Comparison of ENCODE assay signal across 1 cellular context in the genomic region with DNA sequence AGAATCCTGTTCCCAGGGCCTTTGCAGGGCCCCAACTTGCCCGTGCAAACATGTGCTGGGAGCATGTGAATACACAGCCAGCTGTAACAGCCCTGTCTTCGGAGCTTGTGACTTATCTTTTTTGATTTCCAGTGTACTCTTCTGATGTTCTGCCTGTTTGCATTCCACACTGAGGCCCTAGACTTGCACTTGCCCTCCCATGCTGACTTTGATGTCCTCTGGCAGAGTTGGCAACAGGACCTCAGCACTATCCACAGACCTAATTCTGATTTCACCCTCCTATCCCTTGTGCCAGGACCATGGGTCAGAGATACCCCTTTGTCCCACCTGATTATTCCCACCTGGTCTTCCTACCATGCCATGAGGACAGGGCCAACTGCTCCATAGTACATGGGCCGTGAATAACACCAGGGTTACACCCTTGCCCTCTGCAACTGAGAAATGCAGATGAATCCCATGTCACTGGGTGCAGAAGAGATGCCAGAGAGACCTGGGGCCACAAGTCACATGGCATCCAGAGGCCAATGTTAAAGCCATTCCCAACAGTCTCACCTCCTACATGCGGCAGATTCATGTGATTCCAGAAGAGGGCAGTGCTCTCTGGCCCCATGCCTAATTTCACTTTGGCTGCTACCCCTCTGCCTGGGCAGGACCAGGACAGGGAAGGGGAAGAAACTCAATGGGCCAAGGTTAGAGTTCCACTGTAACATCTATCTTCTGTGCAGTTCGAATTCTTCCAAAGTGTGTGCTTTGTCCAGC.
TF ChIP-seq lines count a peak whose summit lies in the region.

No MANE protein-coding gene starts in this region.

TF ChIP-seq in GM23338, 12 proteins besides CTCF, POLR2A, EP300 and RAD21 (continued from another document):
- TF ChIP-seq, protein P1, sequence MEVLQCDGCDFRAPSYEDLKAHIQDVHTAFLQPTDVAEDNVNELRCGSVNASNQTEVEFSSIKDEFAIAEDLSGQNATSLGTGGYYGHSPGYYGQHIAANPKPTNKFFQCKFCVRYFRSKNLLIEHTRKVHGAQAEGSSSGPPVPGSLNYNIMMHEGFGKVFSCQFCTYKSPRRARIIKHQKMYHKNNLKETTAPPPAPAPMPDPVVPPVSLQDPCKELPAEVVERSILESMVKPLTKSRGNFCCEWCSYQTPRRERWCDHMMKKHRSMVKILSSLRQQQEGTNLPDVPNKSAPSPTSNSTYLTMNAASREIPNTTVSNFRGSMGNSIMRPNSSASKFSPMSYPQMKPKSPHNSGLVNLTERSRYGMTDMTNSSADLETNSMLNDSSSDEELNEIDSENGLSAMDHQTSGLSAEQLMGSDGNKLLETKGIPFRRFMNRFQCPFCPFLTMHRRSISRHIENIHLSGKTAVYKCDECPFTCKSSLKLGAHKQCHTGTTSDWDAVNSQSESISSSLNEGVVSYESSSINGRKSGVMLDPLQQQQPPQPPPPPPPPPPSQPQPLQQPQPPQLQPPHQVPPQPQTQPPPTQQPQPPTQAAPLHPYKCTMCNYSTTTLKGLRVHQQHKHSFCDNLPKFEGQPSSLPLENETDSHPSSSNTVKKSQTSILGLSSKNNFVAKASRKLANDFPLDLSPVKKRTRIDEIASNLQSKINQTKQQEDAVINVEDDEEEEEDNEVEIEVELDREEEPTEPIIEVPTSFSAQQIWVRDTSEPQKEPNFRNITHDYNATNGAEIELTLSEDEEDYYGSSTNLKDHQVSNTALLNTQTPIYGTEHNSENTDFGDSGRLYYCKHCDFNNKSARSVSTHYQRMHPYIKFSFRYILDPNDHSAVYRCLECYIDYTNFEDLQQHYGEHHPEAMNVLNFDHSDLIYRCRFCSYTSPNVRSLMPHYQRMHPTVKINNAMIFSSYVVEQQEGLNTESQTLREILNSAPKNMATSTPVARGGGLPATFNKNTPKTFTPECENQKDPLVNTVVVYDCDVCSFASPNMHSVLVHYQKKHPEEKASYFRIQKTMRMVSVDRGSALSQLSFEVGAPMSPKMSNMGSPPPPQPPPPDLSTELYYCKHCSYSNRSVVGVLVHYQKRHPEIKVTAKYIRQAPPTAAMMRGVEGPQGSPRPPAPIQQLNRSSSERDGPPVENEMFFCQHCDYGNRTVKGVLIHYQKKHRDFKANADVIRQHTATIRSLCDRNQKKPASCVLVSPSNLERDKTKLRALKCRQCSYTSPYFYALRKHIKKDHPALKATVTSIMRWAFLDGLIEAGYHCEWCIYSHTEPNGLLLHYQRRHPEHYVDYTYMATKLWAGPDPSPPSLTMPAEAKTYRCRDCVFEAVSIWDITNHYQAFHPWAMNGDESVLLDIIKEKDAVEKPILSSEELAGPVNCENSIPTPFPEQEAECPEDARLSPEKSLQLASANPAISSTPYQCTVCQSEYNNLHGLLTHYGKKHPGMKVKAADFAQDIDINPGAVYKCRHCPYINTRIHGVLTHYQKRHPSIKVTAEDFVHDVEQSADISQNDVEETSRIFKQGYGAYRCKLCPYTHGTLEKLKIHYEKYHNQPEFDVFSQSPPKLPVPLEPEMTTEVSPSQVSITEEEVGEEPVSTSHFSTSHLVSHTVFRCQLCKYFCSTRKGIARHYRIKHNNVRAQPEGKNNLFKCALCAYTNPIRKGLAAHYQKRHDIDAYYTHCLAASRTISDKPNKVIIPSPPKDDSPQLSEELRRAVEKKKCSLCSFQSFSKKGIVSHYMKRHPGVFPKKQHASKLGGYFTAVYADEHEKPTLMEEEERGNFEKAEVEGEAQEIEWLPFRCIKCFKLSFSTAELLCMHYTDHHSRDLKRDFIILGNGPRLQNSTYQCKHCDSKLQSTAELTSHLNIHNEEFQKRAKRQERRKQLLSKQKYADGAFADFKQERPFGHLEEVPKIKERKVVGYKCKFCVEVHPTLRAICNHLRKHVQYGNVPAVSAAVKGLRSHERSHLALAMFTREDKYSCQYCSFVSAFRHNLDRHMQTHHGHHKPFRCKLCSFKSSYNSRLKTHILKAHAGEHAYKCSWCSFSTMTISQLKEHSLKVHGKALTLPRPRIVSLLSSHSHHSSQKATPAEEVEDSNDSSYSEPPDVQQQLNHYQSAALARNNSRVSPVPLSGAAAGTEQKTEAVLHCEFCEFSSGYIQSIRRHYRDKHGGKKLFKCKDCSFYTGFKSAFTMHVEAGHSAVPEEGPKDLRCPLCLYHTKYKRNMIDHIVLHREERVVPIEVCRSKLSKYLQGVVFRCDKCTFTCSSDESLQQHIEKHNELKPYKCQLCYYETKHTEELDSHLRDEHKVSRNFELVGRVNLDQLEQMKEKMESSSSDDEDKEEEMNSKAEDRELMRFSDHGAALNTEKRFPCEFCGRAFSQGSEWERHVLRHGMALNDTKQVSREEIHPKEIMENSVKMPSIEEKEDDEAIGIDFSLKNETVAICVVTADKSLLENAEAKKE (CRISPR knock-in tag; IDR thresholded peaks at IDR 0.05): no peak
- no peak for TF ChIP-seq ZNF114 (CRISPR knock-in tag; IDR thresholded peaks at IDR 0.05)
